13 cellular contexts compared by ENCODE assay signal in the genomic region with DNA sequence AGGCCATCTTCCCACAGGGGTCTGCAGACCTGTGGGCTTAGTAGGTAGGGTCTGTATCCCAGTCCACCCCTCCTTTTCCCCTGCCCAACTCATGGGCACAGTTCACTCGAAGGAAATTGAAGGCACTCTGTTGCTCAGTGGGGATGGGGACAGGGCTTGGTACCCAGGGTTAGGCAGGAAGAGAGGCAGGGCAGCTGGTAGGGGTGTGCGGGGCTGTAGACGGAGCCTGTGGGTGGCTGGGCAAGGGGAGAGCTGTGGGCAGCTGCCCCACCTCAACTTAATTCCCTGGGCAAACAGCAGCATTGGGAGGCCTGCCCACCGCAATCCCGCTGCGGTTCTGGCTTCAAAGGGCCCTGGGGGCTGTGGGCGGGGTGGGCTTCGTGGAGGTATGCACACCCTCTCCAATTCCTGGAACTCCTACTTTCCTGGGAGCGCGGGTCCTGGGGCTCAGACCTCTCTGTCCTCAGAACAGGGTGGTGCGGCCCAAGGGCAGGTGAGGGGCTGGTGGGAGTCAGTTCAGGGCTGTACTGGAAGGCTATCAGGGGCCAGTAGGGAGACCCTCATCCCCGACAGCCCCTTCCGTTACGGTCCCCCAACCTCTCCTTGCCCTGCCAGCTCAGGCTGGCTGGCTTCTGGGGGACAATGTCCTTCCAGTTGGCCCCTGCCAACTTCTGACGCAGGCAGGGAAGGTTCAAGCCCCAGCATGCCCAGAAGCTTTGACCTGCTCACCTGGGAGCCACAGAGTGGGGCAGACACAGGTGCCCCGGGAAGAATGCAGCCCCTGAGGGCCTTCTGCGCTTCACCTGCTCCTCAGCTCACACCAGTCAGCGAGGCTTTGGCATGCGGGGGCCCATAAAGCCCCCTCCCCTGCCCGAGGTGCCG. TPM values are rescaled to one million over a fixed set of nuclear protein-coding genes. Genes with fewer than 3 reads are reported as not detected.
DNase-seq lines count a peak whose midpoint lies in the region; ATAC-seq and TF ChIP-seq lines count a peak whose summit lies in the region.
"Had no signal": no experiment of that assay in that cellular context is flagged by ENCODE, and none has a peak within 500 bp of the region (broad histone marks: within the 10 kb centered on the region; RNA-seq: fewer than 3 reads in every experiment).

No MANE protein-coding gene starts in this region.

- peak overlapping the region; percentile 58 for H3K27ac Mint-ChIP-seq in central memory CD8-positive, alpha-beta T cell (ENCODE audit: low read depth)
- H3K27ac Mint-ChIP-seq in naive thymus-derived CD8-positive, alpha-beta T cell: peak overlapping the region in 7 of 10 donors; percentile 2 to 91 (median 60)
- H3K27ac Mint-ChIP-seq: natural killer cell treated with Interleukin-12 subunit alpha and Interleukin-12 subunit beta and Interleukin-15 and Interleukin-18, amount 100 ng/mL, for 72 hours had no signal

- DNase-seq in DMS79 (lab: John Stamatoyannopoulos, UW): peak; percentile 67
- DNase-seq in central memory CD8-positive, alpha-beta T cell (ENCODE audit: low spot score in 2 of 2): no peak
- no peak for DNase-seq in naive thymus-derived CD8-positive, alpha-beta T cell
- no peak for DNase-seq in activated naive CD4-positive, alpha-beta T cell treated with Interleukin-2 at 50 U/mL for 16 hours
- DNase-seq in SHP77 treated with DMSO at 0.1 percent for 48 hours (lab: John Stamatoyannopoulos, UW): no peak
- DNase-seq in C1 segment of cervical spinal cord (lab: John Stamatoyannopoulos, UW): no peak
- DNase-seq in KBM-7: no peak
- DNase-seq: activated CD4-positive, alpha-beta T cell treated with anti-CD3 and anti-CD28 coated beads for 1 hour; HCEC 1CT; NCI-H1048 had no signal

- TF ChIP-seq RAD21 in Ishikawa (IDR thresholded peaks at IDR 0.05; ENCODE audit: low read depth): no peak

- no peak overlapping the region for H3K4me3 Mint-ChIP-seq in central memory CD8-positive, alpha-beta T cell
- no peak overlapping the region for H3K4me3 Mint-ChIP-seq in naive thymus-derived CD8-positive, alpha-beta T cell
- H3K4me3 Mint-ChIP-seq: natural killer cell treated with Interleukin-12 subunit alpha and Interleukin-12 subunit beta and Interleukin-15 and Interleukin-18, amount 100 ng/mL, for 72 hours had no signal

- H3K4me1 Mint-ChIP-seq in central memory CD8-positive, alpha-beta T cell: peaks cover 16% of the 10 kb centered on the region
- peaks cover 24 to 56% (median 35%) of the 10 kb centered on the region in 4 donors for H3K4me1 Mint-ChIP-seq in naive thymus-derived CD8-positive, alpha-beta T cell

- no peaks in the 10 kb centered on the region for H3K27me3 Mint-ChIP-seq in central memory CD8-positive, alpha-beta T cell
- H3K27me3 Mint-ChIP-seq in naive thymus-derived CD8-positive, alpha-beta T cell: no peaks in the 10 kb centered on the region
- H3K27me3 Mint-ChIP-seq: natural killer cell treated with Interleukin-12 subunit alpha and Interleukin-12 subunit beta and Interleukin-15 and Interleukin-18, amount 100 ng/mL, for 72 hours had no signal

- no peaks in the 10 kb centered on the region for H3K9me3 Mint-ChIP-seq in central memory CD8-positive, alpha-beta T cell
- H3K9me3 Mint-ChIP-seq in naive thymus-derived CD8-positive, alpha-beta T cell: no peaks in the 10 kb centered on the region
- H3K9me3 Mint-ChIP-seq: natural killer cell treated with Interleukin-12 subunit alpha and Interleukin-12 subunit beta and Interleukin-15 and Interleukin-18, amount 100 ng/mL, for 72 hours had no signal

- POLR2A ChIA-PET in naive thymus-derived CD8-positive, alpha-beta T cell (lab: Charles Lee): interaction anchor here (2.6 to 14.8 kb wide), 3 partner anchors 10 to 139 kb away, joined by 8 to 152 read pairs (median 56); a partner anchor contains a TSS

- ATAC-seq in central memory CD8-positive, alpha-beta T cell (replicated peaks; ENCODE audit: extremely low read depth, poor library complexity, severe bottlenecking): no peak
- no peak for ATAC-seq in naive thymus-derived CD8-positive, alpha-beta T cell
- ATAC-seq: natural killer cell treated with Interleukin-12 subunit alpha and Interleukin-12 subunit beta and Interleukin-15 and Interleukin-18, amount 100 ng/mL, for 72 hours had no signal

- H3K36me3 Mint-ChIP-seq in central memory CD8-positive, alpha-beta T cell (ENCODE audit: insufficient read depth): no peaks in the 10 kb centered on the region
- no peaks in the 10 kb centered on the region for H3K36me3 Mint-ChIP-seq in naive thymus-derived CD8-positive, alpha-beta T cell
- H3K36me3 Mint-ChIP-seq: natural killer cell treated with Interleukin-12 subunit alpha and Interleukin-12 subunit beta and Interleukin-15 and Interleukin-18, amount 100 ng/mL, for 72 hours had no signal

- in situ Hi-C loops in KBM-7 (cut with MboI; ENCODE audit: low pct_unique_long_range_greater_than_20kb, low sequenced_read_pairs): no loop called here

- TF ChIP-seq EP300 in Ishikawa (IDR thresholded peaks at IDR 0.05; ENCODE audit: borderline replicate concordance): no peak

TF ChIP-seq in Ishikawa, 13 proteins besides CTCF, POLR2A, EP300 and RAD21:
- peak; percentile 80; the same call in 1 of the 2 replicates for TF ChIP-seq ZBTB7A (IDR thresholded peaks at IDR 0.05; ENCODE audit: low read depth)
- TF ChIP-seq CEBPB (IDR thresholded peaks at IDR 0.05): no peak
- TF ChIP-seq TEAD4 (IDR thresholded peaks at IDR 0.05): peak; percentile 9; the same call in 1 of the 2 replicates

RNA-seq across cellular contexts. Expression of a gene that starts 9.1 kb away (rescaled TPM):
- 1 to 10 TPM; 3.4 to 3.7 TPM for total RNA-seq in naive thymus-derived CD8-positive, alpha-beta T cell
- polyA plus RNA-seq in naive thymus-derived CD8-positive, alpha-beta T cell: 1 to 10 TPM in 2 of 3 donors, under 1 TPM in 1; 0.28 to 2.8 (median 1.8) TPM
- total RNA-seq: ascending aorta had no signal

RNA-seq across cellular contexts. Expression of a gene that starts 28.3 kb away (rescaled TPM):
- 100 to 1,000 TPM; 199 to 210 TPM for total RNA-seq in naive thymus-derived CD8-positive, alpha-beta T cell
- 10 to 100 TPM; 46.0 to 62.6 (median 49.0) TPM for polyA plus RNA-seq in naive thymus-derived CD8-positive, alpha-beta T cell

RNA-seq across cellular contexts. Expression of a gene that starts 53.0 kb away (rescaled TPM):
- under 1 TPM in 1 of 2 experiments, not detected in 1; 0.21 TPM for total RNA-seq in naive thymus-derived CD8-positive, alpha-beta T cell
- 1 to 10 TPM in 2 of 3 donors, not detected in 1; 1.9 to 4.6 TPM for polyA plus RNA-seq in naive thymus-derived CD8-positive, alpha-beta T cell
- total RNA-seq: ascending aorta had no signal

RNA-seq across cellular contexts. Expression of a gene that starts 57.4 kb away (rescaled TPM):
- not detected for total RNA-seq in naive thymus-derived CD8-positive, alpha-beta T cell
- under 1 TPM in 1 of 3 donors, not detected in 2; 0.70 TPM for polyA plus RNA-seq in naive thymus-derived CD8-positive, alpha-beta T cell

RNA-seq across cellular contexts. Expression of a gene that starts 59.6 kb away (rescaled TPM):
- 10 to 100 TPM; 79.7 to 80.5 TPM for total RNA-seq in naive thymus-derived CD8-positive, alpha-beta T cell
- polyA plus RNA-seq in naive thymus-derived CD8-positive, alpha-beta T cell: 10 to 100 TPM; 53.3 to 79.1 (median 64.5) TPM
